Comparison of ENCODE assay signal across 1 cellular context in genomic region chr4:88225216-88226107, GRCh38.
TF ChIP-seq lines count a peak whose summit lies in the region.

No MANE protein-coding gene starts in this region.

TF ChIP-seq in IMR-90, 13 proteins besides CTCF, POLR2A, EP300 and RAD21:
- TF ChIP-seq CHD1 (IDR thresholded peaks at IDR 0.05; ENCODE audit: low read depth, low read length) (no peak), USF2 (IDR thresholded peaks at IDR 0.05; ENCODE audit: low read depth, low read length) (no peak), MXI1 (IDR thresholded peaks at IDR 0.05; ENCODE audit: borderline replicate concordance, low read depth, low read length) (no peak), RCOR1 (IDR thresholded peaks at IDR 0.05; ENCODE audit: insufficient replicate concordance, low read length) (no peak), NFE2L2 (IDR thresholded peaks at IDR 0.05; ENCODE audit: low read depth, low read length) (no peak), ELK1 (IDR thresholded peaks at IDR 0.05; ENCODE audit: borderline replicate concordance, low read depth, low read length) (no peak), SMC3 (IDR thresholded peaks at IDR 0.05; ENCODE audit: low read depth, low read length) (no peak), MAZ (IDR thresholded peaks at IDR 0.05; ENCODE audit: borderline replicate concordance, low read depth, low read length) (no peak), BHLHE40 (IDR thresholded peaks at IDR 0.05; ENCODE audit: low read depth, low read length) (no peak), RFX5 (IDR thresholded peaks at IDR 0.05; ENCODE audit: low read depth, low read length) (no peak)
